ENCODE assay signal across 17 cellular contexts in genomic region chr2:233463586-233463985, GRCh38.
DNase-seq lines count a peak whose midpoint lies in the region; ATAC-seq, FAIRE-seq and TF ChIP-seq lines count a peak whose summit lies in the region.
"Had no signal": no experiment of that assay in that cellular context is flagged by ENCODE, and none has a peak within 500 bp of the region (broad histone marks: within the 10 kb centered on the region; RNA-seq: fewer than 3 reads in every experiment).

No MANE protein-coding gene starts in this region.

- peaks cover 0 to 1% (median 0%) of the 10 kb centered on the region in 3 donors for H3K27me3 Mint-ChIP-seq in CD14-positive monocyte (ENCODE audit: low read depth in 3 of 3)
- H3K27me3 Mint-ChIP-seq: CD4-positive, CD25-positive, alpha-beta regulatory T cell had no signal

- no peaks in the 10 kb centered on the region for H3K79me2 ChIP-seq in HepG2 (ENCODE audit: insufficient read depth, low read length)

- POLR2A ChIA-PET in HepG2 (lab: Yijun Ruan, JAX): no interaction called here

- TF ChIP-seq EP300 in HepG2 (IDR thresholded peaks at IDR 0.05; ENCODE audit: low read depth in 2 of 2, low read length in 2 of 2) (no peak), HepG2 (CRISPR knock-in tag; IDR thresholded peaks at IDR 0.05; ENCODE audit: borderline replicate concordance) (no peak)

- BruUV-seq in HepG2 (replicated peaks; lab: Mats Ljungman, UMichigan): no TSS peak

- in situ Hi-C loops in HepG2 (cut with HindIII; ENCODE audit: extremely low pct_ligation_motif_present, low pct_unique_long_range_greater_than_20kb): no loop called here

- no peak overlapping the region for H3K27ac ChIP-seq in RWPE2 (ENCODE audit: poor library complexity, severe bottlenecking)
- H3K27ac ChIP-seq in HepG2 (ENCODE audit: extremely low read length, insufficient read depth, low read length): no peak overlapping the region
- no peak overlapping the region for H3K27ac ChIP-seq in testis
- H3K27ac ChIP-seq: HL-60 had no signal

- no peak overlapping the region for H2AFZ ChIP-seq in HepG2 (ENCODE audit: low read length)

- CTCF ChIA-PET in HepG2 (lab: Yijun Ruan, JAX; ENCODE audit: low intra/inter-chr PET ratio, low total read pairs): no interaction called here

- peak overlapping the region in 1 of 7 donors; percentile 15 for H3K27ac Mint-ChIP-seq in CD14-positive monocyte
- H3K27ac Mint-ChIP-seq: CD4-positive, CD25-positive, alpha-beta regulatory T cell had no signal

- peaks cover 90 to 94% of the 10 kb centered on the region in 2 donors for H3K36me3 Mint-ChIP-seq in CD14-positive monocyte

- no peak for TF ChIP-seq POLR2A in HepG2 (IDR thresholded peaks at IDR 0.05; ENCODE audit: insufficient read depth in 1 of 2, low read depth in 2 of 2, low read length in 2 of 2)
- no peak for TF ChIP-seq POLR2A in testis (IDR thresholded peaks at IDR 0.05)

- no peak for FAIRE-seq in HepG2 (lab: Jason Lieb, UNC)
- FAIRE-seq: GM19239 had no signal

- H3K36me3 ChIP-seq in RWPE2 (ENCODE audit: low read depth) (peaks cover 35% of the 10 kb centered on the region), HepG2 (replicated peaks in 1 of 2; ENCODE audit: control insufficient read depth in 1 of 2, insufficient read depth in 2 of 2, low read length in 2 of 2) (peaks cover 47 to 59% of the 10 kb centered on the region in 2 experiments), testis (ENCODE audit: low read depth, missing control alignments) (no peaks in the 10 kb centered on the region)

- no peaks in the 10 kb centered on the region for H3K4me1 Mint-ChIP-seq in CD14-positive monocyte

- H3K4me1 ChIP-seq in RWPE2 (ENCODE audit: insufficient read depth, poor library complexity, severe bottlenecking) (no peaks in the 10 kb centered on the region), HepG2 (ENCODE audit: insufficient read depth, low read length) (peaks cover 20% of the 10 kb centered on the region), testis (no peaks in the 10 kb centered on the region)

- no peak overlapping the region for H3K4me3 Mint-ChIP-seq in CD14-positive monocyte
- H3K4me3 Mint-ChIP-seq: CD4-positive, CD25-positive, alpha-beta regulatory T cell had no signal

- no peak for TF ChIP-seq RAD21 in HepG2 (CRISPR knock-in tag; IDR thresholded peaks at IDR 0.05)

- H3K9me3 ChIP-seq in RWPE2 (ENCODE audit: severe bottlenecking): no peaks in the 10 kb centered on the region
- no peaks in the 10 kb centered on the region for H3K9me3 ChIP-seq in HepG2 (ENCODE audit: low read length)
- no peaks in the 10 kb centered on the region for H3K9me3 ChIP-seq in testis

- H3K27me3 ChIP-seq in RWPE2 (ENCODE audit: insufficient read depth, poor library complexity, severe bottlenecking) (no peaks in the 10 kb centered on the region), HepG2 (ENCODE audit: control insufficient read depth in 1 of 2, insufficient read depth in 2 of 2, low read length in 2 of 2) (no peaks in the 10 kb centered on the region), testis (no peaks in the 10 kb centered on the region)

- no peak overlapping the region for H3K9ac ChIP-seq in HepG2 (ENCODE audit: insufficient read depth, low read depth, low read length)

- H4K20me1 ChIP-seq in HepG2 (ENCODE audit: insufficient read depth, low read length): no peaks in the 10 kb centered on the region

- H3K4me3 ChIP-seq in RWPE2 (ENCODE audit: severe bottlenecking) (no peak overlapping the region), HepG2 (replicated peaks in 1 of 3; ENCODE audit: insufficient read depth in 1 of 3, low read depth in 2 of 3, low read length in 3 of 3) (no peak overlapping the region), testis (no peak overlapping the region)

- peak; percentile 36 for DNase-seq in CD14-positive monocyte (ENCODE audit: low spot score)
- peak; percentile 15 for DNase-seq in RWPE2 (ENCODE audit: low spot score)
- DNase-seq in HepG2 (ENCODE audit: low spot score): no peak
- peak; percentile 34 for DNase-seq in posterior vena cava (ENCODE audit: low spot score)
- DNase-seq in NCI-H2196 (lab: John Stamatoyannopoulos, UW; ENCODE audit: unreplicated experiment): no peak
- no peak for DNase-seq in testis
- DNase-seq: ACHN; AML-193; CD4-positive, CD25-positive, alpha-beta regulatory T cell; DMS53; H7; NCI-H1105 treated with DMSO at 0.1 percent for 48 hours; NCI-H1694 treated with DMSO at 0.1 percent for 48 hours; NK-92 treated with Interleukin-12 subunit alpha and Interleukin-12 subunit beta, amount 100 ng/mL, for 24 hours had no signal

- no peak for ATAC-seq in RWPE2 (ENCODE audit: low read depth)
- no peak for ATAC-seq in HepG2
- ATAC-seq in HG03039 (IDR thresholded peaks at IDR 0.05; ENCODE audit: unreplicated experiment): no peak

- TF ChIP-seq CTCF in CD14-positive monocyte (IDR thresholded peaks at IDR 0.05) (no peak), RWPE2 (IDR thresholded peaks at IDR 0.05; ENCODE audit: poor library complexity, severe bottlenecking) (no peak), HepG2 (CRISPR knock-in tag; IDR thresholded peaks at IDR 0.05) (no peak), testis (IDR thresholded peaks at IDR 0.05) (no peak)

- H3K4me2 ChIP-seq in HepG2 (ENCODE audit: low read depth, low read length): no peak overlapping the region

- WGBS in HepG2 (ENCODE audit: low lambda C conversion rate): 96% methylated on average over 16 of the region's 16 CpGs
- WGBS in testis, 2 donors: 91 to 98% methylated on average over 16 of the region's 16 CpGs

- intact Hi-C loops in CD14-positive monocyte (cut with micrococcal nuclease) (no loop called here), HepG2 (cut with micrococcal nuclease; ENCODE audit: unreplicated experiment) (no loop called here), posterior vena cava (cut with DNase I) (no loop called here), testis (cut with DNase I; ENCODE audit: low total_unique reads) (no loop called here)

- no peaks in the 10 kb centered on the region for H3K9me3 Mint-ChIP-seq in CD14-positive monocyte
- H3K9me3 Mint-ChIP-seq: CD4-positive, CD25-positive, alpha-beta regulatory T cell had no signal

TF ChIP-seq in HepG2, 621 proteins besides CTCF, POLR2A, EP300 and RAD21:
- TF ChIP-seq ELF1 (CRISPR knock-in tag; IDR thresholded peaks at IDR 0.05) (no peak), NFE2L2 (IDR thresholded peaks at IDR 0.05; ENCODE audit: low read length) (no peak), HNRNPLL (IDR thresholded peaks at IDR 0.05; ENCODE audit: low read depth, low read length, poor library complexity, severe bottlenecking) (peak; percentile 31), ZNF513 (CRISPR knock-in tag; conservative IDR thresholded peaks at IDR 0.05) (no peak), NR0B2 (CRISPR knock-in tag; IDR thresholded peaks at IDR 0.05) (no peak), ZNF138 (CRISPR knock-in tag; IDR thresholded peaks at IDR 0.05; ENCODE audit: low read depth) (no peak)

Comparison
In these comparisons a context has a peak if more than half of its experiments do, and no peak if none do; other contexts are left out.
1. DNase-seq: peak in CD14-positive monocyte (single experiment), RWPE2 (single experiment) and posterior vena cava (single experiment); none in HepG2 (single experiment), NCI-H2196 (single experiment) and testis (single experiment).